In the genomic region with DNA sequence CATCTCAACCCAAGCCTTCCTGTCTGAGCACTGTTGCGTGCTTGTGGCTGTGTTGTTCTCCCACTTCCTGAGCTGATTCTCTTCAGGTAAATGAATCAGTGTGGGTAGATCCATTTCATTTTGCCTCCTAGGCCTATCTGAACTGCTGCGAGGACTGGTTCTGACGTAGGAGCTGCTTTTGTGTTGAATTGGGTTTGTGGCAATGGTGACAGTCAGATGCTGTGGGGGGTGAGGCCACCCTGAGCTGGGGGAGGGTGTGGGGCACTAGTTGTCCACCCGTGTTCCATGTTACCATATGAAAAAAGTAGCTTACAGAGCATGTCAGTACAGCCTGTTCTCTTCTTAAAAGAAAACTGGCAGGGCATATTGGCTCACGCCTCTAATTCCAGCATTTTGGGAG, we compare ENCODE assay signal across 13 cellular contexts.
DNase-seq lines count a peak whose midpoint lies in the region; ATAC-seq, FAIRE-seq and TF ChIP-seq lines count a peak whose summit lies in the region.
"Had no signal": no experiment of that assay in that cellular context is flagged by ENCODE, and none has a peak within 500 bp of the region (broad histone marks: within the 10 kb centered on the region; RNA-seq: fewer than 3 reads in every experiment).

No MANE protein-coding gene starts in this region.

- POLR2A ChIA-PET in activated CD8-positive, alpha-beta T cell treated with anti-CD3 and anti-CD28 coated beads, Interleukin-2, amount 10 ng/mL, durations not matched to agents 7 days and 5 days (lab: Charles Lee) = interaction anchor here (0.8 to 2.5 kb wide), 9 partner anchors 9 to 206 kb away, joined by 3 to 17 read pairs (median 4); no protein-coding TSS in a partner anchor
- POLR2A ChIA-PET in H1 (lab: Charles Lee; ENCODE audit: partially characterized antibody) = no interaction called here

- TF ChIP-seq CTCF in H1 (IDR thresholded peaks at IDR 0.05; ENCODE audit: control extremely low read depth in 1 of 3, insufficient read depth in 1 of 3, low read depth in 1 of 3, low read length in 3 of 3) = no peak
- no peak for TF ChIP-seq CTCF in tibial artery (IDR thresholded peaks at IDR 0.05)

- H2AFZ ChIP-seq in H1 (ENCODE audit: low read length) = no peak overlapping the region

- H3K23me2 ChIP-seq in H1 (ENCODE audit: low read depth, low read length) = no peaks in the 10 kb centered on the region

- peak; percentile 83 for ATAC-seq in activated naive CD4-positive, alpha-beta T cell treated with anti-CD3 and anti-CD28 coated beads, Interleukin-2, amount 50 U/mL, for 72 hours
- peak; percentile 88 for ATAC-seq in activated CD8-positive, alpha-beta T cell treated with anti-CD3 and anti-CD28 coated beads, Interleukin-2, amount 10 ng/mL, durations not matched to agents 7 days and 5 days
- no peak for ATAC-seq in GM21526 (IDR thresholded peaks at IDR 0.05; ENCODE audit: low FRiP score, unreplicated experiment)
- no peak for ATAC-seq in GM21717 (IDR thresholded peaks at IDR 0.05; ENCODE audit: unreplicated experiment)

- H3K4me3 ChIP-seq in H1 (ENCODE audit: extremely low read depth in 1 of 4, insufficient read depth in 2 of 4, low read depth in 3 of 4, low read length in 4 of 4) (no peak overlapping the region), tibial artery (no peak overlapping the region)
- H3K4me3 ChIP-seq: MG63 had no signal

- no peak overlapping the region for H2BK20ac ChIP-seq in H1 (ENCODE audit: low read length)

- H2BK12ac ChIP-seq in H1 (ENCODE audit: low read depth, low read length) = no peak overlapping the region

- H3K27me3 ChIP-seq in H1 (replicated peaks in 1 of 4; ENCODE audit: control insufficient read depth in 3 of 4, extremely low read depth in 1 of 4, insufficient read depth in 3 of 4, low read length in 3 of 4) = no peaks in the 10 kb centered on the region
- H3K27me3 ChIP-seq in tibial artery = no peaks in the 10 kb centered on the region
- H3K27me3 ChIP-seq: MG63 had no signal

- H4K91ac ChIP-seq in H1 (replicated peaks; ENCODE audit: insufficient read length, low read length) = no peak overlapping the region

- no peak overlapping the region for H3K4ac ChIP-seq in H1 (replicated peaks; ENCODE audit: insufficient read length, low read depth, low read length)

- no peak overlapping the region for H3K4me2 ChIP-seq in H1 (ENCODE audit: insufficient read depth in 1 of 2, low read depth in 2 of 2, low read length in 2 of 2)
- H3K4me2 ChIP-seq: KMS-11 had no signal

- H4K8ac ChIP-seq in H1 (ENCODE audit: extremely low read depth, insufficient read depth, low read length) = no peak overlapping the region

- H3K23ac ChIP-seq in H1 (ENCODE audit: insufficient read length) = no peak overlapping the region

- H3K79me1 ChIP-seq in H1 (ENCODE audit: low read depth, low read length) = no peaks in the 10 kb centered on the region

- no peak overlapping the region for H3K18ac ChIP-seq in H1 (ENCODE audit: extremely low read depth, low read length)

- H3K9ac ChIP-seq in H1 (replicated peaks in 1 of 4; ENCODE audit: extremely low read depth in 1 of 4, low read depth in 3 of 4, low read length in 3 of 4) = no peak overlapping the region
- H3K9ac ChIP-seq: KMS-11 had no signal

- no peak overlapping the region for H4K5ac ChIP-seq in H1 (ENCODE audit: insufficient read length, low read depth, low read length)

- H3K27me3 Mint-ChIP-seq in activated CD8-positive, alpha-beta T cell treated with anti-CD3 and anti-CD28 coated beads, Interleukin-2, amount 10 ng/mL, durations not matched to agents 7 days and 5 days (ENCODE audit: low read depth) = no peaks in the 10 kb centered on the region

- H4K20me1 ChIP-seq in H1 (replicated peaks in 1 of 2; ENCODE audit: control insufficient read depth in 1 of 2, insufficient read depth in 2 of 2, low read length in 2 of 2) = no peaks in the 10 kb centered on the region

- no peak overlapping the region for H2BK120ac ChIP-seq in H1 (replicated peaks; ENCODE audit: low read depth, low read length)

- no peak overlapping the region for H3K56ac ChIP-seq in H1 (replicated peaks; ENCODE audit: insufficient read length, low read depth, low read length)

- CTCF ChIA-PET in activated CD8-positive, alpha-beta T cell treated with anti-CD3 and anti-CD28 coated beads, Interleukin-2, amount 10 ng/mL, durations not matched to agents 7 days and 5 days (lab: Charles Lee) = interaction anchor here (0.8 to 3.0 kb wide), 8 partner anchors 11 to 231 kb away, joined by 3 to 13 read pairs (median 8); no protein-coding TSS in a partner anchor
- CTCF ChIA-PET in H1 (lab: Charles Lee; ENCODE audit: partially characterized antibody) = interaction anchor here (0.8 to 2.4 kb wide), 6 partner anchors 8 to 231 kb away, joined by 3 to 7 read pairs (median 5); no protein-coding TSS in a partner anchor

- TF ChIP-seq RAD21 in H1 (IDR thresholded peaks at IDR 0.05 in 1 of 2, conservative IDR thresholded peaks at IDR 0.05 in 1 of 2; ENCODE audit: low read depth in 2 of 2, low read length in 2 of 2) = no peak

- DNase-seq in activated naive CD4-positive, alpha-beta T cell treated with anti-CD3 and anti-CD28 coated beads, Interleukin-2, amount 50 U/mL, for 72 hours (ENCODE audit: low spot score in 2 of 2) = no peak
- DNase-seq in activated naive CD4-positive, alpha-beta T cell (lab: John Stamatoyannopoulos, UW) = no peak
- DNase-seq in activated CD8-positive, alpha-beta T cell treated with anti-CD3 and anti-CD28 coated beads, Interleukin-2, amount 10 ng/mL, durations not matched to agents 7 days and 5 days = peak; percentile 79
- no peak for DNase-seq in H1 (ENCODE audit: low read depth in 1 of 2, low spot score in 2 of 2)
- DNase-seq in tibial artery = no peak
- DNase-seq: GF-D8, MG63, NCI-H1092 treated with DMSO at 0.1 percent for 48 hours, NCI-H1694 treated with DMSO at 0.1 percent for 48 hours had no signal

- H3K9me3 ChIP-seq in H1 (ENCODE audit: insufficient read depth in 2 of 2, low read depth in 1 of 2, low read length in 1 of 2) (peaks cover 0 to 4% of the 10 kb centered on the region in 2 experiments; a peak in 1 of 4 replicates), tibial artery (no peaks in the 10 kb centered on the region)
- H3K9me3 ChIP-seq: MG63 had no signal

- TF ChIP-seq EP300 in H1 (IDR thresholded peaks at IDR 0.05; ENCODE audit: borderline replicate concordance in 1 of 2, low read depth in 2 of 2, low read length in 2 of 2) = no peak

- H3K27ac Mint-ChIP-seq in activated naive CD4-positive, alpha-beta T cell treated with anti-CD3 and anti-CD28 coated beads, Interleukin-2, amount 50 U/mL, for 72 hours = peak overlapping the region; percentile 87 to 97
- H3K27ac Mint-ChIP-seq in activated CD8-positive, alpha-beta T cell treated with anti-CD3 and anti-CD28 coated beads, Interleukin-2, amount 10 ng/mL, durations not matched to agents 7 days and 5 days = peak overlapping the region; percentile 91

- peaks cover 52% of the 10 kb centered on the region for H3K4me1 Mint-ChIP-seq in activated CD8-positive, alpha-beta T cell treated with anti-CD3 and anti-CD28 coated beads, Interleukin-2, amount 10 ng/mL, durations not matched to agents 7 days and 5 days (ENCODE audit: low read depth)

- H3K4me3 Mint-ChIP-seq in activated CD8-positive, alpha-beta T cell treated with anti-CD3 and anti-CD28 coated beads, Interleukin-2, amount 10 ng/mL, durations not matched to agents 7 days and 5 days = peak overlapping the region; percentile 16

- intact Hi-C loops in tibial artery (cut with DNase I; ENCODE audit: low total_unique reads) = no loop called here

- H3K79me2 ChIP-seq in H1 (ENCODE audit: control insufficient read depth in 1 of 2, insufficient read depth in 2 of 2, low read length in 2 of 2) = no peaks in the 10 kb centered on the region

- H2AK5ac ChIP-seq in H1 (ENCODE audit: low read depth, low read length) = no peak overlapping the region

- no peaks in the 10 kb centered on the region; a peak in 1 of 7 replicates for H3K4me1 ChIP-seq in H1 (replicated peaks in 1 of 4; ENCODE audit: control insufficient read depth in 3 of 4, insufficient read depth in 4 of 4, low read length in 3 of 4)
- peaks cover 0 to 18% (median 7%) of the 10 kb centered on the region in 4 donors for H3K4me1 ChIP-seq in tibial artery

- H3K27ac ChIP-seq in H1 (ENCODE audit: low read depth, low read length) (no peak overlapping the region), tibial artery (peak overlapping the region in 1 of 2 donors; percentile 31)
- H3K27ac ChIP-seq: KMS-11 had no signal

- no peak overlapping the region for H3K14ac ChIP-seq in H1 (ENCODE audit: insufficient read length)

- FAIRE-seq in H1 (lab: Jason Lieb, UNC) = no peak
- FAIRE-seq: H54 had no signal

- H2BK15ac ChIP-seq in H1 (ENCODE audit: low read length) = peak overlapping the region; percentile 8; the same call in 1 of the 2 replicates

- H3K36me3 Mint-ChIP-seq in activated naive CD4-positive, alpha-beta T cell treated with anti-CD3 and anti-CD28 coated beads, Interleukin-2, amount 50 U/mL, for 72 hours = peaks cover 33 to 45% of the 10 kb centered on the region in 2 donors
- peaks cover 55% of the 10 kb centered on the region for H3K36me3 Mint-ChIP-seq in activated CD8-positive, alpha-beta T cell treated with anti-CD3 and anti-CD28 coated beads, Interleukin-2, amount 10 ng/mL, durations not matched to agents 7 days and 5 days (ENCODE audit: low read depth)

- H3K9me3 Mint-ChIP-seq in activated naive CD4-positive, alpha-beta T cell treated with anti-CD3 and anti-CD28 coated beads, Interleukin-2, amount 50 U/mL, for 72 hours = peaks cover 10 to 20% of the 10 kb centered on the region in 2 donors
- peaks cover 4% of the 10 kb centered on the region for H3K9me3 Mint-ChIP-seq in activated CD8-positive, alpha-beta T cell treated with anti-CD3 and anti-CD28 coated beads, Interleukin-2, amount 10 ng/mL, durations not matched to agents 7 days and 5 days (ENCODE audit: insufficient read depth)

- 89% methylated on average over 5 of the region's 5 CpGs; no CpG with 5 or more reads in 1 of the 2 experiments for WGBS in H1 (ENCODE audit: extremely low coverage in 1 of 2, insufficient coverage in 1 of 2, insufficient read length in 1 of 2, insufficient replicate concordance in 2 of 2, low coverage in 1 of 2, low lambda C conversion rate in 2 of 2, missing lambda C conversion rate in 1 of 2), 2 experiments

- H2BK5ac ChIP-seq in H1 (ENCODE audit: low read depth, low read length) = no peak overlapping the region

- H3K36me3 ChIP-seq in H1 (ENCODE audit: control insufficient read depth in 2 of 4, insufficient read depth in 4 of 4, low read length in 3 of 4) (no peaks in the 10 kb centered on the region), tibial artery (no peaks in the 10 kb centered on the region)

- no peak for TF ChIP-seq POLR2A in H1 (IDR thresholded peaks at IDR 0.05; ENCODE audit: control extremely low read depth in 1 of 2, low read depth in 2 of 2, low read length in 2 of 2)

TF ChIP-seq in H1, 55 proteins besides CTCF, POLR2A, EP300 and RAD21:
- TF ChIP-seq SIX5 (IDR thresholded peaks at IDR 0.05; ENCODE audit: low read depth, low read length) = no peak

Comparison
In these comparisons a context has a peak if more than half of its experiments do, and no peak if none do; other contexts are left out.
1. ATAC-seq: peak in activated naive CD4-positive, alpha-beta T cell treated with anti-CD3 and anti-CD28 coated beads, Interleukin-2, amount 50 U/mL, for 72 hours (2 of 2) and activated CD8-positive, alpha-beta T cell treated with anti-CD3 and anti-CD28 coated beads, Interleukin-2, amount 10 ng/mL, durations not matched to agents 7 days and 5 days (single experiment); none in GM21526 (single experiment) and GM21717 (single experiment).